In genomic region chr7:27080844-27081423, GRCh38 we compare ENCODE assay signal across 18 cellular contexts. TPM values are rescaled to one million over a fixed set of nuclear protein-coding genes. Genes with fewer than 3 reads are reported as not detected.
DNase-seq lines count a peak whose midpoint lies in the region; ATAC-seq and TF ChIP-seq lines count a peak whose summit lies in the region.
"Had no signal": no experiment of that assay in that cellular context is flagged by ENCODE, and none has a peak within 500 bp of the region (broad histone marks: within the 10 kb centered on the region; RNA-seq: fewer than 3 reads in every experiment).

No MANE protein-coding gene starts in this region.

- POLR2A ChIA-PET in CD4-positive, alpha-beta T cell (lab: Charles Lee) = no interaction called here

- H2AFZ ChIP-seq in mammary epithelial cell (ENCODE audit: low read depth, low read length) = peak overlapping the region; percentile 4
- H2AFZ ChIP-seq: parathyroid adenoma had no signal

- H3K27me3 Mint-ChIP-seq in nephron progenitor cell (ENCODE audit: low read depth, poor library complexity) = no peaks in the 10 kb centered on the region
- peaks cover 28% of the 10 kb centered on the region for H3K27me3 Mint-ChIP-seq in CD4-positive, alpha-beta T cell
- H3K27me3 Mint-ChIP-seq in activated T-helper 1 cell treated with anti-CD3 and anti-CD28 coated beads, Interleukin-12 subunit alpha, Interleukin-12 subunit beta, Interleukin-2, Interleukin-4 antibody, amounts not matched to agents 30 ng/mL and 10 ng/mL and 1 ng/mL, durations not matched to agents 14 hours and 24 hours and 36 hours (ENCODE audit: insufficient read depth) = peaks cover 8% of the 10 kb centered on the region

- H3K9ac ChIP-seq in mammary epithelial cell (ENCODE audit: insufficient read depth, low read length) = no peak overlapping the region
- H3K9ac ChIP-seq: parathyroid adenoma had no signal

- CTCF ChIA-PET in mammary epithelial cell (lab: Charles Lee; ENCODE audit: low non-redundant PET) = interaction anchor here (1.0 kb wide), 1 partner anchor 161 kb away, joined by 3 read pairs; no protein-coding TSS in a partner anchor
- CTCF ChIA-PET in CD4-positive, alpha-beta T cell (lab: Charles Lee) = no interaction called here

- dilution Hi-C loops in mammary epithelial cell (cut with HindIII; ENCODE audit: low sequenced_read_pairs) = loop anchor here (5.0 kb wide), 1 partner anchor 46 kb away; no protein-coding TSS in a partner anchor

- peaks cover 5% of the 10 kb centered on the region for H3K36me3 Mint-ChIP-seq in nephron progenitor cell (ENCODE audit: low read depth)
- no peaks in the 10 kb centered on the region for H3K36me3 Mint-ChIP-seq in CD4-positive, alpha-beta T cell (ENCODE audit: low read depth)
- no peaks in the 10 kb centered on the region for H3K36me3 Mint-ChIP-seq in activated T-helper 1 cell treated with anti-CD3 and anti-CD28 coated beads, Interleukin-12 subunit alpha, Interleukin-12 subunit beta, Interleukin-2, Interleukin-4 antibody, amounts not matched to agents 30 ng/mL and 10 ng/mL and 1 ng/mL, durations not matched to agents 14 hours and 24 hours and 36 hours (ENCODE audit: low read depth)

- H3K4me2 ChIP-seq in mammary epithelial cell (ENCODE audit: insufficient read depth, low read depth, low read length) = peak overlapping the region; percentile 49

- H4K20me1 ChIP-seq in mammary epithelial cell (ENCODE audit: insufficient read depth, low read length) = no peaks in the 10 kb centered on the region

- no peak for ATAC-seq in CD4-positive, alpha-beta T cell (ENCODE audit: poor library complexity)
- no peak for ATAC-seq in HG02852 (IDR thresholded peaks at IDR 0.05; ENCODE audit: unreplicated experiment)
- ATAC-seq in HG02870 (IDR thresholded peaks at IDR 0.05; ENCODE audit: unreplicated experiment) = no peak
- ATAC-seq: mucosa of descending colon had no signal

- no peaks in the 10 kb centered on the region for H3K79me2 ChIP-seq in mammary epithelial cell (ENCODE audit: insufficient read depth, low read length)
- H3K79me2 ChIP-seq: parathyroid adenoma had no signal

- peaks cover 4% of the 10 kb centered on the region for H3K9me3 Mint-ChIP-seq in nephron progenitor cell
- no peaks in the 10 kb centered on the region for H3K9me3 Mint-ChIP-seq in CD4-positive, alpha-beta T cell
- H3K9me3 Mint-ChIP-seq in activated T-helper 1 cell treated with anti-CD3 and anti-CD28 coated beads, Interleukin-12 subunit alpha, Interleukin-12 subunit beta, Interleukin-2, Interleukin-4 antibody, amounts not matched to agents 30 ng/mL and 10 ng/mL and 1 ng/mL, durations not matched to agents 14 hours and 24 hours and 36 hours = no peaks in the 10 kb centered on the region
- H3K9me3 Mint-ChIP-seq: activated T-cell treated with anti-CD3 and anti-CD28 coated beads, Interleukin-2, amount 50 U/mL, for 24 hours had no signal

- H3K36me3 ChIP-seq in mammary epithelial cell (ENCODE audit: insufficient read depth, low read length) = no peaks in the 10 kb centered on the region
- H3K36me3 ChIP-seq: adrenal gland, stomach, vagina had no signal

- peaks cover 46% of the 10 kb centered on the region for H3K4me1 Mint-ChIP-seq in nephron progenitor cell
- no peaks in the 10 kb centered on the region for H3K4me1 Mint-ChIP-seq in CD4-positive, alpha-beta T cell (ENCODE audit: low read depth)
- H3K4me1 Mint-ChIP-seq in activated T-helper 1 cell treated with anti-CD3 and anti-CD28 coated beads, Interleukin-12 subunit alpha, Interleukin-12 subunit beta, Interleukin-2, Interleukin-4 antibody, amounts not matched to agents 30 ng/mL and 10 ng/mL and 1 ng/mL, durations not matched to agents 14 hours and 24 hours and 36 hours (ENCODE audit: low read depth) = peaks cover 7% of the 10 kb centered on the region

- BruUV-seq in mammary epithelial cell (replicated peaks; lab: Mats Ljungman, UMichigan) = no TSS peak

- peak overlapping the region; percentile 74 for H3K27ac ChIP-seq in mammary epithelial cell (ENCODE audit: insufficient read depth, low read depth, low read length)
- H3K27ac ChIP-seq in CD4-positive, alpha-beta T cell (ENCODE audit: low read depth, low read length) = no peak overlapping the region
- H3K27ac ChIP-seq: adrenal gland, C4-2B, parathyroid adenoma, stomach, vagina had no signal

- DNase-seq in ELR (ENCODE audit: low read depth) (peak; percentile 66), NCI-H226 (peak; percentile 90), mammary epithelial cell (peak; percentile 72), nephron progenitor cell (no peak)
- no peak for DNase-seq in CD4-positive, alpha-beta T cell
- no peak for DNase-seq in activated T-helper 1 cell treated with anti-CD3 and anti-CD28 coated beads, Interleukin-12 subunit alpha, Interleukin-12 subunit beta, Interleukin-2, Interleukin-4 antibody, amounts not matched to agents 30 ng/mL and 10 ng/mL and 1 ng/mL, durations not matched to agents 14 hours and 24 hours and 36 hours (ENCODE audit: low spot score)
- DNase-seq: activated T-cell treated with anti-CD3 and anti-CD28 coated beads, Interleukin-2, amount 50 U/mL, for 24 hours; adrenal gland; mucosa of descending colon; NCI-H82; stomach; T-helper 9 cell had no signal

- no peak for TF ChIP-seq CTCF in mammary epithelial cell (conservative IDR thresholded peaks at IDR 0.05 in 1 of 2, IDR thresholded peaks at IDR 0.05 in 1 of 2; ENCODE audit: extremely low read depth in 1 of 2, insufficient read depth in 1 of 2, low read depth in 1 of 2, low read length in 2 of 2)
- TF ChIP-seq CTCF in nephron progenitor cell (IDR thresholded peaks at IDR 0.05) = no peak
- TF ChIP-seq CTCF in CD4-positive, alpha-beta T cell (IDR thresholded peaks at IDR 0.05) = no peak

- no peaks in the 10 kb centered on the region for H3K27me3 ChIP-seq in mammary epithelial cell (ENCODE audit: insufficient read depth, low read length)
- H3K27me3 ChIP-seq in CD4-positive, alpha-beta T cell (ENCODE audit: control insufficient read depth, insufficient read depth, low read length) = peaks cover 5% of the 10 kb centered on the region
- H3K27me3 ChIP-seq: adrenal gland, stomach, vagina had no signal

- no peak overlapping the region for H3K4me3 ChIP-seq in mammary epithelial cell (replicated peaks in 1 of 3; ENCODE audit: insufficient read depth in 1 of 3, low read depth in 2 of 3, low read length in 3 of 3)
- H3K4me3 ChIP-seq: adrenal gland, mucosa of descending colon, stomach, vagina had no signal

- H3K4me3 Mint-ChIP-seq in nephron progenitor cell = no peak overlapping the region
- no peak overlapping the region for H3K4me3 Mint-ChIP-seq in CD4-positive, alpha-beta T cell
- H3K4me3 Mint-ChIP-seq in activated T-helper 1 cell treated with anti-CD3 and anti-CD28 coated beads, Interleukin-12 subunit alpha, Interleukin-12 subunit beta, Interleukin-2, Interleukin-4 antibody, amounts not matched to agents 30 ng/mL and 10 ng/mL and 1 ng/mL, durations not matched to agents 14 hours and 24 hours and 36 hours = no peak overlapping the region
- H3K4me3 Mint-ChIP-seq: activated T-cell treated with anti-CD3 and anti-CD28 coated beads, Interleukin-2, amount 50 U/mL, for 24 hours had no signal

- intact Hi-C loops in mammary epithelial cell (cut with micrococcal nuclease) = no loop called here
- intact Hi-C loops in CD4-positive, alpha-beta T cell (cut with DNase I, micrococcal nuclease) = no loop called here
- intact Hi-C loops in activated T-helper 1 cell treated with anti-CD3 and anti-CD28 coated beads, Interleukin-12 subunit alpha, Interleukin-12 subunit beta, Interleukin-2, Interleukin-4 antibody, amounts not matched to agents 30 ng/mL and 10 ng/mL and 1 ng/mL, durations not matched to agents 14 hours and 24 hours and 36 hours (cut with micrococcal nuclease) = no loop called here

- peaks cover 35% of the 10 kb centered on the region for H3K4me1 ChIP-seq in mammary epithelial cell (ENCODE audit: insufficient read depth, low read length)
- H3K4me1 ChIP-seq: adrenal gland, parathyroid adenoma, stomach, vagina had no signal

- WGBS in mammary epithelial cell (ENCODE audit: low coverage, missing lambda C conversion rate) = 25% methylated on average over 4 of the region's 4 CpGs

- H3K27ac Mint-ChIP-seq in nephron progenitor cell = peak overlapping the region; percentile 47
- no peak overlapping the region for H3K27ac Mint-ChIP-seq in CD4-positive, alpha-beta T cell
- H3K27ac Mint-ChIP-seq in activated T-helper 1 cell treated with anti-CD3 and anti-CD28 coated beads, Interleukin-12 subunit alpha, Interleukin-12 subunit beta, Interleukin-2, Interleukin-4 antibody, amounts not matched to agents 30 ng/mL and 10 ng/mL and 1 ng/mL, durations not matched to agents 14 hours and 24 hours and 36 hours = no peak overlapping the region
- H3K27ac Mint-ChIP-seq: activated T-cell treated with anti-CD3 and anti-CD28 coated beads, Interleukin-2, amount 50 U/mL, for 24 hours had no signal

- H3K9me3 ChIP-seq in mammary epithelial cell (replicated peaks; ENCODE audit: insufficient read depth, low read length) = no peaks in the 10 kb centered on the region
- no peaks in the 10 kb centered on the region for H3K9me3 ChIP-seq in CD4-positive, alpha-beta T cell (ENCODE audit: control insufficient read depth, low read length)
- H3K9me3 ChIP-seq: adrenal gland, mucosa of descending colon, stomach, vagina had no signal

- in situ Hi-C loops in mammary epithelial cell (cut with MboI; ENCODE audit: low sequenced_read_pairs in 2 of 2) = no loop called here

RNA-seq across cellular contexts. Expression of gene HOXA1, which starts 14.9 kb away (rescaled TPM):
- total RNA-seq in mammary epithelial cell = 1 to 10 TPM; 2.5 to 9.4 TPM
- polyA plus RNA-seq in mammary epithelial cell = 6.0 TPM
- 14.9 TPM for polyA minus RNA-seq in mammary epithelial cell
- total RNA-seq in CD4-positive, alpha-beta T cell = under 1 TPM; 0.14 to 0.22 TPM
- total RNA-seq in activated T-helper 1 cell treated with anti-CD3 and anti-CD28 coated beads, Interleukin-12 subunit alpha, Interleukin-12 subunit beta, Interleukin-2, Interleukin-4 antibody, amounts not matched to agents 30 ng/mL and 10 ng/mL and 1 ng/mL, durations not matched to agents 14 hours and 24 hours and 36 hours = 0.16 and 0.24 TPM in 2 replicates
- total RNA-seq: cerebellum had no signal

RNA-seq across cellular contexts. Expression of gene HOXA2, which starts 21.5 kb away (rescaled TPM):
- 1 to 10 TPM in 1 of 2 donors, under 1 TPM in 1; 0.50 to 1.5 TPM for total RNA-seq in mammary epithelial cell
- polyA plus RNA-seq in mammary epithelial cell = 1.3 TPM
- 1.3 TPM for polyA minus RNA-seq in mammary epithelial cell
- total RNA-seq in CD4-positive, alpha-beta T cell = not detected
- not detected in 2 replicates for total RNA-seq in activated T-helper 1 cell treated with anti-CD3 and anti-CD28 coated beads, Interleukin-12 subunit alpha, Interleukin-12 subunit beta, Interleukin-2, Interleukin-4 antibody, amounts not matched to agents 30 ng/mL and 10 ng/mL and 1 ng/mL, durations not matched to agents 14 hours and 24 hours and 36 hours
- total RNA-seq: cerebellum had no signal

RNA-seq across cellular contexts. Expression of gene HOXA4, which starts 49.6 kb away (rescaled TPM):
- total RNA-seq in mammary epithelial cell = 1 to 10 TPM in 1 of 2 donors, not detected in 1; 1.5 TPM
- 1.8 TPM for polyA plus RNA-seq in mammary epithelial cell
- polyA minus RNA-seq in mammary epithelial cell = 9.3 TPM
- not detected for total RNA-seq in CD4-positive, alpha-beta T cell
- not detected in 2 replicates for total RNA-seq in activated T-helper 1 cell treated with anti-CD3 and anti-CD28 coated beads, Interleukin-12 subunit alpha, Interleukin-12 subunit beta, Interleukin-2, Interleukin-4 antibody, amounts not matched to agents 30 ng/mL and 10 ng/mL and 1 ng/mL, durations not matched to agents 14 hours and 24 hours and 36 hours
- total RNA-seq: cerebellum had no signal

Comparison
In these comparisons a context has a peak if more than half of its experiments do, and no peak if none do; other contexts are left out.
1. DNase-seq: peak in ELR (single experiment), NCI-H226 (single experiment) and mammary epithelial cell (single experiment); none in nephron progenitor cell (single experiment), CD4-positive, alpha-beta T cell (0 of 10) and activated T-helper 1 cell treated with anti-CD3 and anti-CD28 coated beads, Interleukin-12 subunit alpha, Interleukin-12 subunit beta, Interleukin-2, Interleukin-4 antibody, amounts not matched to agents 30 ng/mL and 10 ng/mL and 1 ng/mL, durations not matched to agents 14 hours and 24 hours and 36 hours (single experiment).